8 cellular contexts compared by ENCODE assay signal in genomic region chr2:36965196-36965595, GRCh38.
DNase-seq lines count a peak whose midpoint lies in the region; TF ChIP-seq lines count a peak whose summit lies in the region.

No MANE protein-coding gene starts in this region.

- no peak for DNase-seq in GM12864 (ENCODE audit: low read depth)
- no peak for DNase-seq in SK-N-MC (ENCODE audit: low read depth, low spot score)
- peak; percentile 32 for DNase-seq in fibroblast of peridontal ligament (ENCODE audit: extremely low read depth)
- DNase-seq in retinal pigment epithelial cell (ENCODE audit: low read depth), result no peak
- no peak for DNase-seq in NCI-H2029 treated with DMSO at 0.1 percent for 48 hours (lab: John Stamatoyannopoulos, UW)
- no peak for DNase-seq in kidney glomerular epithelial cell (lab: John Stamatoyannopoulos, UW)
- no peak for DNase-seq in Kasumi-1 (lab: John Stamatoyannopoulos, UW)
- DNase-seq in NCI-H82 (lab: John Stamatoyannopoulos, UW), result no peak

- TF ChIP-seq CTCF in GM12864 (IDR thresholded peaks at IDR 0.05; ENCODE audit: low read depth, low read length, missing control alignments) (no peak), retinal pigment epithelial cell (conservative IDR thresholded peaks at IDR 0.05; ENCODE audit: low read depth, low read length) (no peak)

- peak overlapping the region; percentile 86 for H3K9ac ChIP-seq in SK-N-MC (ENCODE audit: insufficient read length)

- H3K27ac ChIP-seq in SK-N-MC, result peak overlapping the region; percentile 43

- H3K36me3 ChIP-seq in SK-N-MC (ENCODE audit: insufficient read depth, low read length), result no peaks in the 10 kb centered on the region

- H3K9me3 ChIP-seq in SK-N-MC (ENCODE audit: low read depth, low read length), result no peaks in the 10 kb centered on the region

- H3K4me3 ChIP-seq in GM12864 (ENCODE audit: low read depth, low read length), result peak overlapping the region; percentile 76; the same call in 1 of the 2 replicates
- peak overlapping the region; percentile 99 for H3K4me3 ChIP-seq in SK-N-MC
- peak overlapping the region; percentile 53 for H3K4me3 ChIP-seq in retinal pigment epithelial cell (ENCODE audit: low read length)
